ENCODE assay signal across 18 cellular contexts in the genomic region with DNA sequence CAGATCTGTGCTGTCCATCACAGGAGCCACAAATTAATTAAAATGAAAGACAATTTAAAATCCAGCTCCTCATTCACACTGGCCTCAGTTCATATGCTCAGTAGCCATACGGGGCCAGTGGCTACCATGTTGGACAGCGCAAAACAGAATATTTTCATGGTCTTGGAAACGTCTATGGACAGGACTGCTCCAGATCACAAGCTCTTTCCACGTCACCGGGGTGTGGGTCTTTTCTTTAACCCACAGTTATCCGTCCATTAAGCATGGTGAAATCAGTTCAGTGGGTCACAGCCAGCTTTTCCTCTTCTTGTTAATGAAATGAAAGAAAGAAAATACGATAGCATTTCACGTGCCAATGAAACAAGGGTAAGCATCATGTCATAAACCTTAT.
"Had no signal": no experiment of that assay in that cellular context is flagged by ENCODE, and none has a peak within 500 bp of the region (broad histone marks: within the 10 kb centered on the region; RNA-seq: fewer than 3 reads in every experiment).

No MANE protein-coding gene starts in this region.

- H3K36me3 ChIP-seq: prostate gland, upper lobe of right lung had no signal

- H3K27me3 ChIP-seq: foreskin keratinocyte, sigmoid colon, testis, upper lobe of right lung had no signal

- H3K4me1 ChIP-seq: prostate gland, testis had no signal

- H3K9me3 ChIP-seq: prostate gland, sigmoid colon, testis, upper lobe of right lung had no signal

- H3K27ac ChIP-seq: foreskin keratinocyte, prostate gland, sigmoid colon, testis, upper lobe of right lung had no signal

- DNase-seq: activated CD4-positive, alpha-beta T cell treated with anti-CD3 and anti-CD28 coated beads, Interleukin-2, amount 50 U/mL, for 48 hours; activated CD4-positive, CD25-positive, alpha-beta regulatory T cell treated with anti-CD3 and anti-CD28 coated beads, Interleukin-2, amount 50 U/mL, for 72 hours; activated gamma-delta T cell treated with Interleukin-2 at 50 U/mL for 16 hours; activated naive CD8-positive, alpha-beta T cell treated with anti-CD3 and anti-CD28 coated beads for 36 hours; activated T-cell treated with anti-CD3 and anti-CD28 coated beads, Interleukin-2, amount 50 U/mL, for 72 hours; erythroblast; foreskin keratinocyte; midbrain; occipital lobe; sigmoid colon; stimulated activated CD4-positive, alpha-beta T cell treated with anti-CD3 and anti-CD28 coated beads, Interleukin-4, amount 100 ng/mL, for 24 hours; stimulated activated naive CD8-positive, alpha-beta T cell treated with anti-CD3 and anti-CD28 coated beads, Interleukin-15, amount 100 ng/mL, for 72 hours; testis; upper lobe of right lung had no signal

- H3K4me3 ChIP-seq: prostate gland, sigmoid colon, testis, upper lobe of right lung had no signal

- H3K27me3 Mint-ChIP-seq: activated naive CD8-positive, alpha-beta T cell treated with anti-CD3 and anti-CD28 coated beads for 36 hours; naive thymus-derived CD8-positive, alpha-beta T cell; stimulated activated naive CD8-positive, alpha-beta T cell treated with anti-CD3 and anti-CD28 coated beads, Interleukin-15, amount 100 ng/mL, for 72 hours had no signal

- H3K27ac Mint-ChIP-seq: activated naive CD8-positive, alpha-beta T cell treated with anti-CD3 and anti-CD28 coated beads for 36 hours; activated T-cell treated with anti-CD3 and anti-CD28 coated beads, Interleukin-2, amount 50 U/mL, for 72 hours; T-helper 2 cell treated with Interferon-gamma antibody and Interleukin-4, amounts not matched to agents 5 μg/mL and 100 μg/mL, for 36 hours had no signal

- H3K9me3 Mint-ChIP-seq: activated naive CD8-positive, alpha-beta T cell treated with anti-CD3 and anti-CD28 coated beads for 36 hours; activated T-cell treated with anti-CD3 and anti-CD28 coated beads, Interleukin-2, amount 50 U/mL, for 72 hours; endodermal cell; naive thymus-derived CD8-positive, alpha-beta T cell; stimulated activated naive CD8-positive, alpha-beta T cell treated with anti-CD3 and anti-CD28 coated beads, Interleukin-15, amount 100 ng/mL, for 72 hours; T-helper 2 cell treated with Interferon-gamma antibody and Interleukin-4, amounts not matched to agents 5 μg/mL and 100 μg/mL, for 36 hours had no signal

- ATAC-seq: activated T-cell treated with anti-CD3 and anti-CD28 coated beads, Interleukin-2, amount 50 U/mL, for 72 hours; foreskin keratinocyte; stimulated activated naive CD8-positive, alpha-beta T cell treated with anti-CD3 and anti-CD28 coated beads, Interleukin-15, amount 100 ng/mL, for 72 hours; upper lobe of right lung had no signal
